8 cellular contexts compared by ENCODE assay signal in the genomic region with DNA sequence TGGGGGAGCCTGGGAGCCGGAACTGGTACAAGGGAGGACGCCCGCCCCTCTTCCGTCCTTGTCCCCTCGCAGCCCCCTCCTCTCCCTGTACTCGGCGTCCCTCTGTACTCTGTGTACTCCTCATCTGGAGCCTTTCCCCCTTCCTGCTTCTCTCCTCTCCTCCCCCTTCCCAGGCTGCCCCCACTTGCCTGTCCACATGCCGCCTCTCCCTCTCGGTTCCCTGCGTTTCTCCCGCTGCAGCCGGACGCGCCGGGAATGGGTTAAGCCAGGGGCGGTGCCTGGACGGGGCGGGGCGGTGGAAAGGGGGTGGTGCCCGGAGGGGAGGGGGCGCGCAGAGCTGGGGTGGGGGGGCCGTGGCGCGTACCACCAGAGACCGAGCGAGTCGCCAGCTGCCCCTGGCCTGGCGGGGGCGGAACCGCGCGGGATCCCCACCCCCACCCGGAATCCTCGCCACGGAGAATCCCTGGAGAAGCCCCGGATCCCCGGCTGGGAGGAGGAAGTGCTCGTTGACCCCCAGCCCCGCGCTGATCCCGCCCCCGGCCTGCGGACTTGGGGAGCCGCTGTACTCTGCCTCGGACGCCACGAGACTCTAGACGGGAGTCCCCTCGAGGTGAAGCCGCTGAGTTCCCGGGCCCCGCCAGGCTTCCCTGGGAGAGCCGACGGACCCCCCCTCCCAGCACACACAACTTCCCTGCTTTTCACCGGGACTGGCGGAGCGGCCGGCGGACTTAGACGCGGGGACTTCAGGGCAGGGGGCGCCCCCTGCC. TPM values are rescaled to one million over a fixed set of nuclear protein-coding genes. Genes with fewer than 3 reads are reported as not detected.
DNase-seq lines count a peak whose midpoint lies in the region; ATAC-seq, FAIRE-seq and TF ChIP-seq lines count a peak whose summit lies in the region.

No MANE protein-coding gene starts in this region.

- ATAC-seq in left cardiac atrium = peak; percentile 73 to 76
- peak; percentile 69 to 77 (median 72) for ATAC-seq in pancreas
- no peak for ATAC-seq in HG03196 (IDR thresholded peaks at IDR 0.05; ENCODE audit: unreplicated experiment)
- ATAC-seq in HG03571 (IDR thresholded peaks at IDR 0.05; ENCODE audit: unreplicated experiment) = no peak

- no peak for FAIRE-seq in pancreas (lab: Jason Lieb, UNC)

- peaks cover 12% of the 10 kb centered on the region for H3K36me3 ChIP-seq in DOHH2 (ENCODE audit: control insufficient read depth, low read length)
- H3K36me3 ChIP-seq in adrenal gland (replicated peaks in 1 of 2) = no peaks in the 10 kb centered on the region
- H3K36me3 ChIP-seq in pancreas = no peaks in the 10 kb centered on the region

- H3K4me1 ChIP-seq in DOHH2 (ENCODE audit: control insufficient read depth, low read length) = peaks cover 95% of the 10 kb centered on the region
- H3K4me1 ChIP-seq in adrenal gland (replicated peaks in 1 of 2) = peaks cover 30 to 66% of the 10 kb centered on the region in 2 donors
- H3K4me1 ChIP-seq in pancreas = peaks cover 9 to 49% (median 11%) of the 10 kb centered on the region in 3 donors

- TF ChIP-seq CTCF in DOHH2 (IDR thresholded peaks at IDR 0.05; ENCODE audit: low read depth, low read length, poor library complexity, severe bottlenecking) (no peak), adrenal gland (IDR thresholded peaks at IDR 0.05) (no peak), pancreas (IDR thresholded peaks at IDR 0.05) (no peak)

- intact Hi-C loops in adrenal gland (cut with DNase I) = no loop called here
- intact Hi-C loops in left cardiac atrium (cut with DNase I) = no loop called here
- intact Hi-C loops in pancreas (cut with DNase I) = no loop called here

- TF ChIP-seq POLR2A in adrenal gland (IDR thresholded peaks at IDR 0.05) = peak; percentile 34 to 51

- peaks cover 14% of the 10 kb centered on the region for H4K20me1 ChIP-seq in DOHH2 (ENCODE audit: control insufficient read depth, insufficient read depth, low read depth, low read length)

- 0 to 1% (median 1%) methylated on average over 8 to 63 of the region's 63 CpGs for WGBS in adrenal gland, 4 donors
- WGBS in pancreas, 2 donors = 1% methylated on average over 42 to 63 of the region's 63 CpGs

- H3K9me2 ChIP-seq in DOHH2 (replicated peaks; ENCODE audit: control insufficient read depth, low read length) = no peaks in the 10 kb centered on the region

- H3K4me3 ChIP-seq in DOHH2 (ENCODE audit: low read length) (peak overlapping the region; percentile 81), adrenal gland (peak overlapping the region; percentile 3 to 93 (median 68)), pancreas (peak overlapping the region; percentile 59 to 80 (median 73))

- H3K27ac ChIP-seq in DOHH2 (ENCODE audit: low read depth, low read length) (no peak overlapping the region), adrenal gland (peak overlapping the region; percentile 71 to 100 (median 89)), pancreas (peak overlapping the region; percentile 68 to 89 (median 79))

- peaks cover 8% of the 10 kb centered on the region for H3K79me2 ChIP-seq in DOHH2 (ENCODE audit: control insufficient read depth, low read length)

- H3K27me3 ChIP-seq in DOHH2 (ENCODE audit: control insufficient read depth, low read length) (peaks cover 11% of the 10 kb centered on the region), adrenal gland (no peaks in the 10 kb centered on the region), pancreas (no peaks in the 10 kb centered on the region)

- DNase-seq in NCI-H146 treated with DMSO at 0.1 percent for 48 hours (lab: John Stamatoyannopoulos, UW; ENCODE audit: unreplicated experiment) (peak; percentile 58), adrenal gland (peak; percentile 74 to 87 (median 82)), left cardiac atrium (peak; percentile 89), pancreas (peak; percentile 63 to 92 (median 84)), NK-92 (lab: John Stamatoyannopoulos, UW; ENCODE audit: unreplicated experiment) (no peak)

- peaks cover 17% of the 10 kb centered on the region for H3F3A ChIP-seq in DOHH2 (ENCODE audit: control insufficient read depth, insufficient read depth)

- H3K9me3 ChIP-seq in DOHH2 (ENCODE audit: control insufficient read depth, insufficient read depth, low read length) = no peaks in the 10 kb centered on the region
- H3K9me3 ChIP-seq in adrenal gland (replicated peaks in 1 of 3) = no peaks in the 10 kb centered on the region
- H3K9me3 ChIP-seq in pancreas = no peaks in the 10 kb centered on the region

- H3K4me2 ChIP-seq in DOHH2 (ENCODE audit: low read length) = peak overlapping the region; percentile 99

RNA-seq across cellular contexts. Expression of gene GJD3, which starts 22.5 kb away (rescaled TPM):
- total RNA-seq in adrenal gland (1 to 10 TPM; 1.3 to 8.7 (median 1.9) TPM), left cardiac atrium (1 to 10 TPM; 1.2 to 1.3 TPM), pancreas (under 1 TPM in 5 of 6 donors, not detected in 1; 0.19 to 0.67 (median 0.40) TPM)
- polyA plus RNA-seq in adrenal gland (not detected), pancreas (under 1 TPM in 1 of 2 donors, not detected in 1; 0.09 TPM)

RNA-seq across cellular contexts. Expression of gene RARA, which starts 33.0 kb away (rescaled TPM):
- total RNA-seq in adrenal gland (10 to 100 TPM; 24.8 to 51.8 (median 34.4) TPM), left cardiac atrium (10 to 100 TPM; 23.3 to 43.8 TPM), pancreas (10 to 100 TPM in 3 of 6 donors, 1 to 10 TPM in 3; 6.8 to 19.7 (median 10.1) TPM)
- polyA plus RNA-seq in adrenal gland (10 to 100 TPM; 12.7 to 58.2 (median 26.8) TPM), pancreas (10 to 100 TPM; 14.7 to 15.0 TPM)

RNA-seq across cellular contexts. Expression of gene CDC6, which starts 54.3 kb away (rescaled TPM):
- total RNA-seq in adrenal gland (10 to 100 TPM in 1 of 8 donors, 1 to 10 TPM in 6, under 1 TPM in 1; 0.69 to 12.1 (median 2.5) TPM), left cardiac atrium (1 to 10 TPM; 1.3 to 1.9 TPM), pancreas (1 to 10 TPM in 5 of 6 donors, under 1 TPM in 1; 0.71 to 3.3 (median 2.0) TPM)
- polyA plus RNA-seq in adrenal gland (10 to 100 TPM in 1 of 3 donors, 1 to 10 TPM in 2; 1.0 to 31.3 (median 1.0) TPM), pancreas (1 to 10 TPM in 1 of 2 donors, under 1 TPM in 1; 0.75 to 1.1 TPM)

Comparison
In these comparisons a context has a peak if more than half of its experiments do, and no peak if none do; other contexts are left out.
1. ATAC-seq: peak in left cardiac atrium (2 of 2) and pancreas (4 of 4); none in HG03196 (single experiment) and HG03571 (single experiment).
2. Peak in every context shown above with its lines, with median percentiles within 50 percentile points of each other: H3K4me3 ChIP-seq.